10 cellular contexts compared by ENCODE assay signal in the genomic region with DNA sequence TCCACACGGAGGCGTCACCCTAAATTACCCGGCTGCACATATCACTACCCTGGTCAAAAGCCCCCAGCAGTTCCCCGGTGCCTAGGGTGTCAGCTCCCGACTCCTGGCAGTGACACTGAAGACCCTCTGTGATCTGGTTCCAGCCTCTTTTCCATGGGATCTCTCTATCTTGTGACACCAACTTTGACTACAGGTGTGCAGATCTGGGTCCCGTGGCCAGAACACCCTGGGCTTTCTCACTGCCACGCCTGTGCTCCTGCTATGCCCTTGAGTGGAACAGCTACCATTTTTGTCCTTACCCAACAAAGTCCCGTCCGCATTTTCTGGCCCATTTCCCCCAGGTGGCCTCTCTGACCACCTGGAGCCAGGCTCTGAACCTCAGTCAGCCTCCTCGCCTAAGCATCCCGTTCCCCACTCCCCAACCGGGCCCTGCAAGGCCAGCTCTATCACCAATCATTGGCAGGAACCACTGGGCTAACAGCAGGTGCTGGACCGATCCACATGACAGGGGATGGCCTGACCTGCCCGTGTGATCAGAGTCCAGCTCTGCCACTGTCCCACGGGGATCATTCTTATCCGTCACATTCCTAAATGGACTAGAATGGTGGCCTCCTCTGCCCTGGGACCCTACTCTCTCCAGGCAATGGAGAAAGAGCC. TPM values are rescaled to one million over a fixed set of nuclear protein-coding genes. Genes with fewer than 3 reads are reported as not detected.
A peak's percentile ranks its signal among the peaks of the same experiment; 100 is the strongest.
DNase-seq lines count a peak whose midpoint lies in the region; ATAC-seq and TF ChIP-seq lines count a peak whose summit lies in the region.
"Had no signal": no experiment of that assay in that cellular context is flagged by ENCODE, and none has a peak within 500 bp of the region (broad histone marks: within the 10 kb centered on the region; RNA-seq: fewer than 3 reads in every experiment).

No MANE protein-coding gene starts in this region.

- H3K9me3 ChIP-seq in Caco-2 (no peaks in the 10 kb centered on the region), liver (ENCODE audit: control insufficient read depth in 4 of 4, low read length in 3 of 4) (no peaks in the 10 kb centered on the region), gastrocnemius medialis (no peaks in the 10 kb centered on the region)

- H3K4me3 ChIP-seq in Caco-2 (ENCODE audit: low read depth, low read length): no peak overlapping the region
- H3K4me3 ChIP-seq in liver (ENCODE audit: low read depth in 1 of 3, low read length in 3 of 3): no peak overlapping the region
- H3K4me3 ChIP-seq in gastrocnemius medialis: no peak overlapping the region

- H3K27ac ChIP-seq in liver (ENCODE audit: low read depth in 1 of 2, low read length in 2 of 2): peak overlapping the region; percentile 53 to 72
- H3K27ac ChIP-seq in gastrocnemius medialis: peak overlapping the region; percentile 39 to 80 (median 70)

- TF ChIP-seq CTCF in Caco-2 (IDR thresholded peaks at IDR 0.05; ENCODE audit: insufficient read depth in 1 of 2, low read depth in 1 of 2, low read length in 1 of 2, severe bottlenecking in 1 of 2, unreplicated experiment in 1 of 2) (no peak), WTC11 (IDR thresholded peaks at IDR 0.05) (no peak), liver (IDR thresholded peaks at IDR 0.05; ENCODE audit: low read depth, low read length, missing input control) (no peak), gastrocnemius medialis (IDR thresholded peaks at IDR 0.05 in 4 of 5, conservative IDR thresholded peaks at IDR 0.05 in 1 of 5) (no peak)

- POLR2A ChIA-PET in Caco-2 (lab: Charles Lee) (interaction anchor here (0.6 to 1.0 kb wide), 4 partner anchors 68 to 146 kb away, joined by 3 to 4 read pairs (median 3); partner anchors contain the start of gene RPL3), WTC11 (lab: Charles Lee) (interaction anchor here (0.9 to 6.2 kb wide), 5 partner anchors 11 to 137 kb away, joined by 3 to 45 read pairs (median 6); no protein-coding TSS in a partner anchor)

- ATAC-seq in WTC11: no peak
- no peak for ATAC-seq in gastrocnemius medialis
- no peak for ATAC-seq in HG03342 (IDR thresholded peaks at IDR 0.05; ENCODE audit: unreplicated experiment)
- ATAC-seq: esophagus mucosa had no signal

- H3K4me1 ChIP-seq in Caco-2: peaks cover 57% of the 10 kb centered on the region
- H3K4me1 ChIP-seq in liver (ENCODE audit: control insufficient read depth in 4 of 4, insufficient read depth in 4 of 4, low read length in 3 of 4): peaks cover 0 to 34% (median 4%) of the 10 kb centered on the region in 4 donors
- H3K4me1 ChIP-seq in gastrocnemius medialis: peaks cover 53 to 58% of the 10 kb centered on the region in 2 donors

- 80% methylated on average over 16 of the region's 16 CpGs for WGBS in liver

- H3K36me3 Mint-ChIP-seq in Caco-2 (ENCODE audit: insufficient read depth, unreplicated experiment): peaks cover 18% of the 10 kb centered on the region
- no peaks in the 10 kb centered on the region for H3K36me3 Mint-ChIP-seq in WTC11

- in situ Hi-C loops in gastrocnemius medialis (cut with MboI; ENCODE audit: low sequenced_read_pairs in 4 of 4): loop anchor here in 3 of 4 donors (5.0 to 25.0 kb wide), 2 partner anchors 139 to 339 kb away; partner anchors contain the start of genes ATF4 (in 2 of the 3) and MIEF1 (in 2 of the 3)

- H3K9me3 Mint-ChIP-seq in Caco-2 (ENCODE audit: unreplicated experiment): no peaks in the 10 kb centered on the region
- no peaks in the 10 kb centered on the region for H3K9me3 Mint-ChIP-seq in WTC11

- peak overlapping the region; percentile 100 for H3K27ac Mint-ChIP-seq in Caco-2 (ENCODE audit: unreplicated experiment)
- peak overlapping the region; percentile 100 for H3K27ac Mint-ChIP-seq in WTC11

- no peak overlapping the region for H3K9ac ChIP-seq in liver (ENCODE audit: low read depth in 1 of 2, low read length in 2 of 2)

- TF ChIP-seq RAD21 in liver (IDR thresholded peaks at IDR 0.05): no peak

- H3K4me1 Mint-ChIP-seq in Caco-2 (ENCODE audit: low read depth, unreplicated experiment) (peaks cover 51% of the 10 kb centered on the region), WTC11 (peaks cover 81% of the 10 kb centered on the region)

- CTCF ChIA-PET in Caco-2 (lab: Charles Lee) (interaction anchor here (0.5 to 1.4 kb wide), 7 partner anchors 25 to 347 kb away, joined by 3 to 5 read pairs (median 3); partner anchors contain the start of gene ATF4), WTC11 (lab: Charles Lee) (interaction anchor here (0.6 to 4.4 kb wide), 6 partner anchors 43 to 404 kb away, joined by 3 to 66 read pairs (median 4); no protein-coding TSS in a partner anchor)

- H3K36me3 ChIP-seq in Caco-2 (ENCODE audit: control insufficient read depth, insufficient read depth, low read length): no peaks in the 10 kb centered on the region
- no peaks in the 10 kb centered on the region for H3K36me3 ChIP-seq in liver (ENCODE audit: control insufficient read depth in 4 of 4, insufficient read depth in 3 of 4, low read depth in 1 of 4, low read length in 3 of 4)
- H3K36me3 ChIP-seq in gastrocnemius medialis: no peaks in the 10 kb centered on the region

- intact Hi-C loops in Caco-2 (cut with micrococcal nuclease; ENCODE audit: unreplicated experiment) (no loop called here), gastrocnemius medialis (cut with DNase I; ENCODE audit: low total_unique reads) (loop anchor here (5.0 kb wide), 1 partner anchor 354 kb away; no protein-coding TSS in a partner anchor)

- BruUV-seq in Caco-2 (replicated peaks; lab: Mats Ljungman, UMichigan): no TSS peak

- TF ChIP-seq POLR2A in gastrocnemius medialis (IDR thresholded peaks at IDR 0.05): no peak

- H3K27me3 ChIP-seq in Caco-2 (replicated peaks; ENCODE audit: control insufficient read depth, insufficient read depth, low read length) (no peaks in the 10 kb centered on the region), liver (ENCODE audit: control insufficient read depth in 4 of 4, insufficient read depth in 4 of 4, low read length in 3 of 4) (no peaks in the 10 kb centered on the region), gastrocnemius medialis (no peaks in the 10 kb centered on the region)

- H3K27me3 Mint-ChIP-seq in Caco-2 (ENCODE audit: insufficient read depth, unreplicated experiment) (peaks cover 3% of the 10 kb centered on the region), WTC11 (ENCODE audit: low read depth) (no peaks in the 10 kb centered on the region)

- DNase-seq in Caco-2 (no peak), WTC11 (ENCODE audit: low spot score) (no peak), gastrocnemius medialis (no peak), globus pallidus (ENCODE audit: low spot score) (no peak), NCI-H1417 treated with DMSO at 0.1 percent for 48 hours (lab: John Stamatoyannopoulos, UW) (no peak), NCI-H748 (lab: John Stamatoyannopoulos, UW; ENCODE audit: unreplicated experiment) (no peak)
- DNase-seq: stimulated activated CD4-positive, alpha-beta T cell treated with anti-CD3 and anti-CD28 coated beads, Interleukin-1b, Interleukin-23, amount 100 ng/mL, for 48 hours had no signal

- H3K4me3 Mint-ChIP-seq in Caco-2 (ENCODE audit: unreplicated experiment): no peak overlapping the region
- H3K4me3 Mint-ChIP-seq in WTC11: no peak overlapping the region

TF ChIP-seq in WTC11, 78 proteins besides CTCF, POLR2A, EP300 and RAD21 (continues in another document):
- TF ChIP-seq, protein P1, sequence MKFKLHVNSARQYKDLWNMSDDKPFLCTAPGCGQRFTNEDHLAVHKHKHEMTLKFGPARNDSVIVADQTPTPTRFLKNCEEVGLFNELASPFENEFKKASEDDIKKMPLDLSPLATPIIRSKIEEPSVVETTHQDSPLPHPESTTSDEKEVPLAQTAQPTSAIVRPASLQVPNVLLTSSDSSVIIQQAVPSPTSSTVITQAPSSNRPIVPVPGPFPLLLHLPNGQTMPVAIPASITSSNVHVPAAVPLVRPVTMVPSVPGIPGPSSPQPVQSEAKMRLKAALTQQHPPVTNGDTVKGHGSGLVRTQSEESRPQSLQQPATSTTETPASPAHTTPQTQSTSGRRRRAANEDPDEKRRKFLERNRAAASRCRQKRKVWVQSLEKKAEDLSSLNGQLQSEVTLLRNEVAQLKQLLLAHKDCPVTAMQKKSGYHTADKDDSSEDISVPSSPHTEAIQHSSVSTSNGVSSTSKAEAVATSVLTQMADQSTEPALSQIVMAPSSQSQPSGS (CRISPR knock-in tag; IDR thresholded peaks at IDR 0.05; ENCODE audit: borderline replicate concordance, low read depth): no peak
- no peak for TF ChIP-seq MLX (CRISPR knock-in tag; IDR thresholded peaks at IDR 0.05)
- TF ChIP-seq ZNF121 (CRISPR knock-in tag; IDR thresholded peaks at IDR 0.05): no peak

TF ChIP-seq in liver, 16 proteins besides CTCF, POLR2A, EP300 and RAD21 (continues in another document):
- no peak for TF ChIP-seq JUND (IDR thresholded peaks at IDR 0.05)
- no peak for TF ChIP-seq TAF1 (conservative IDR thresholded peaks at IDR 0.05)
- TF ChIP-seq ZBTB33 (IDR thresholded peaks at IDR 0.05): no peak

RNA-seq across cellular contexts. Expression of gene CBX7, which starts 20.7 kb away (rescaled TPM):
- total RNA-seq in Caco-2 (2022) (4.4 and 5.2 TPM in 2 replicates), WTC11 (2021) (10.6 to 11.1 TPM (median 10.6 TPM) in 3 replicates), liver (10 to 100 TPM; 15.9 to 21.8 TPM), gastrocnemius medialis (10 to 100 TPM; 52.4 to 78.1 (median 62.3) TPM)
- polyA plus RNA-seq in liver: 10 to 100 TPM in 1 of 2 donors, 1 to 10 TPM in 1; 2.2 to 14.0 TPM
